Comparison of ENCODE assay signal across 10 cellular contexts in the genomic region with DNA sequence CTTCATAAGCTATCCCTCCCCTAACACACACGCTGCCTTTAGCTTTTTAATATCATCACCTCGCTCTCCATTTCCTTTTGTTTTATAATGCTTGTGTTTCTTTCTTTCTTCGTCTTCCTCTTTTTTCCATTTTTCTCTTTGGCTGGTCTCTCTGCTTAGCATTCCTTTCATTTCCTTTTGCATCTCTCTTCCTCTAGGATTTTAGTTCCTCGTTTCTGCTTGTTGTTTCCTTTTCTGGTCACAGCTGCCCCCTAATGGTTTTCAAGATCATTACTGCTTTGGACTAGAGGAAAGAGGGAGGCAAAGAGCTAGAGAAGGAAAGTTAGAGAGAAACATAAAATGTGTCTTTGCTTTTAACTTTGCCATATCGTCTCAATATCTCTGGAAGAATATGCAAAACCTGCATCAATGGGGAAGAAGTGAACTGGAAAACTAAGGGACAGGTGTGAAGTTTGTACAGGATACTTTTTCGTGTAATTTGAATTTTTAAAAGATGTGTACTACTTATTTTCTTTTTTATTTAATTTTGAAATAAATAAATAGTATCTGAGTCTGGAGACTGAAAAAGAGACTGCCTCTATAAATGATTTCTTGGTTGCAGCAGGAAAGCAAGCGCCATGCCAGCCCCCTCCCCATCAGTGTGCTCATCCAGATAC. TPM values are rescaled to one million over a fixed set of nuclear protein-coding genes. Genes with fewer than 3 reads are reported as not detected.
DNase-seq lines count a peak whose midpoint lies in the region; ATAC-seq and TF ChIP-seq lines count a peak whose summit lies in the region.
"Had no signal": no experiment of that assay in that cellular context is flagged by ENCODE, and none has a peak within 500 bp of the region (broad histone marks: within the 10 kb centered on the region; RNA-seq: fewer than 3 reads in every experiment).

No MANE protein-coding gene starts in this region.

- H3K4me3 Mint-ChIP-seq in activated CD4-positive, alpha-beta T cell treated with anti-CD3 and anti-CD28 coated beads, Interleukin-2, amount 10 ng/mL, durations not matched to agents 24 days and 14 days = no peak overlapping the region
- H3K4me3 Mint-ChIP-seq: activated naive CD4-positive, alpha-beta T cell treated with anti-CD3 and anti-CD28 coated beads, Interleukin-2, amount 50 U/mL, for 24 hours; CD8-positive, alpha-beta memory T cell had no signal

- H3K36me3 Mint-ChIP-seq in activated CD4-positive, alpha-beta T cell treated with anti-CD3 and anti-CD28 coated beads, Interleukin-2, amount 10 ng/mL, durations not matched to agents 24 days and 14 days (ENCODE audit: low read depth) = no peaks in the 10 kb centered on the region
- H3K36me3 Mint-ChIP-seq: activated naive CD4-positive, alpha-beta T cell treated with anti-CD3 and anti-CD28 coated beads, Interleukin-2, amount 50 U/mL, for 24 hours; CD8-positive, alpha-beta memory T cell had no signal

- peak; percentile 93 for TF ChIP-seq CTCF in foreskin keratinocyte (conservative IDR thresholded peaks at IDR 0.05)
- peak; percentile 73 for TF ChIP-seq CTCF in psoas muscle (IDR thresholded peaks at IDR 0.05)

- WGBS in psoas muscle, 3 donors = 39 to 44% (median 42%) methylated on average over 7 of the region's 7 CpGs

- intact Hi-C loops in activated CD4-positive, alpha-beta T cell treated with anti-CD3 and anti-CD28 coated beads, Interleukin-2, amount 10 ng/mL, durations not matched to agents 24 days and 14 days (cut with micrococcal nuclease) = loop anchor here (1.0 kb wide), 1 partner anchor 80 kb away; no protein-coding TSS in a partner anchor
- intact Hi-C loops in psoas muscle (cut with DNase I) = loop anchor here (5.0 to 10.0 kb wide), 4 partner anchors 801 to 1414 kb away; no protein-coding TSS in a partner anchor

- peak; percentile 72 for DNase-seq in activated CD4-positive, alpha-beta T cell treated with anti-CD3 and anti-CD28 coated beads, Interleukin-2, amount 10 ng/mL, durations not matched to agents 24 days and 14 days
- DNase-seq in activated CD4-positive, alpha-beta T cell treated with anti-CD3 and anti-CD28 coated beads for 48 hours = no peak
- DNase-seq in NCI-H1105 treated with DMSO at 0.1 percent for 48 hours (lab: John Stamatoyannopoulos, UW) = peak; percentile 67
- DNase-seq in SKM-1 (lab: John Stamatoyannopoulos, UW; ENCODE audit: unreplicated experiment) = peak; percentile 63
- DNase-seq in foreskin keratinocyte = peak in 1 of 2 donors; percentile 63
- no peak for DNase-seq in psoas muscle
- no peak for DNase-seq in activated naive CD4-positive, alpha-beta T cell treated with anti-CD3 and anti-CD28 coated beads, Interleukin-2, amount 50 U/mL, for 16 hours

- H3K4me1 Mint-ChIP-seq in activated CD4-positive, alpha-beta T cell treated with anti-CD3 and anti-CD28 coated beads, Interleukin-2, amount 10 ng/mL, durations not matched to agents 24 days and 14 days = peaks cover 26% of the 10 kb centered on the region
- H3K4me1 Mint-ChIP-seq: CD8-positive, alpha-beta memory T cell had no signal

- H3K9me3 Mint-ChIP-seq in activated CD4-positive, alpha-beta T cell treated with anti-CD3 and anti-CD28 coated beads, Interleukin-2, amount 10 ng/mL, durations not matched to agents 24 days and 14 days = peaks cover 5% of the 10 kb centered on the region
- H3K9me3 Mint-ChIP-seq: activated naive CD4-positive, alpha-beta T cell treated with anti-CD3 and anti-CD28 coated beads, Interleukin-2, amount 50 U/mL, for 24 hours; CD8-positive, alpha-beta memory T cell had no signal

- H3K27ac Mint-ChIP-seq in activated CD4-positive, alpha-beta T cell treated with anti-CD3 and anti-CD28 coated beads, Interleukin-2, amount 10 ng/mL, durations not matched to agents 24 days and 14 days = no peak overlapping the region
- H3K27ac Mint-ChIP-seq: activated naive CD4-positive, alpha-beta T cell treated with anti-CD3 and anti-CD28 coated beads, Interleukin-2, amount 50 U/mL, for 24 hours; CD8-positive, alpha-beta memory T cell had no signal

- H3K27me3 Mint-ChIP-seq in activated CD4-positive, alpha-beta T cell treated with anti-CD3 and anti-CD28 coated beads, Interleukin-2, amount 10 ng/mL, durations not matched to agents 24 days and 14 days = peaks cover 15% of the 10 kb centered on the region

- H3K36me3 ChIP-seq in psoas muscle (ENCODE audit: insufficient read depth in 1 of 2, low read depth in 1 of 2) = no peaks in the 10 kb centered on the region

- no peak for ATAC-seq in foreskin keratinocyte
- ATAC-seq in psoas muscle = peak in 1 of 4 donors; percentile 67
- no peak for ATAC-seq in HG02885 (IDR thresholded peaks at IDR 0.05; ENCODE audit: poor library complexity, unreplicated experiment)

- H3K27ac ChIP-seq in foreskin keratinocyte = no peak overlapping the region
- H3K27ac ChIP-seq in psoas muscle = no peak overlapping the region

- no peaks in the 10 kb centered on the region for H3K9me3 ChIP-seq in psoas muscle

- H3K4me1 ChIP-seq in foreskin keratinocyte (peaks cover 21% of the 10 kb centered on the region), psoas muscle (no peaks in the 10 kb centered on the region)

- H3K27me3 ChIP-seq in foreskin keratinocyte (no peaks in the 10 kb centered on the region), psoas muscle (ENCODE audit: insufficient read depth in 3 of 3, low read length in 2 of 3) (peaks cover 4 to 11% (median 7%) of the 10 kb centered on the region in 3 donors)

- no peak overlapping the region for H3K4me3 ChIP-seq in psoas muscle

RNA-seq across cellular contexts. Expression of gene NRP2, which starts 6.3 kb away (rescaled TPM):
- total RNA-seq in activated CD4-positive, alpha-beta T cell treated with anti-CD3 and anti-CD28 coated beads, Interleukin-2, amount 10 ng/mL, durations not matched to agents 24 days and 14 days = 61.0 and 64.4 TPM in 2 replicates
- total RNA-seq in foreskin keratinocyte (32.9 and 33.0 TPM in 2 replicates), psoas muscle (1 to 10 TPM; 2.4 to 6.9 (median 5.9) TPM)
- polyA plus RNA-seq in foreskin keratinocyte (9.5 and 13.2 TPM in 2 replicates), psoas muscle (1 to 10 TPM in 1 of 3 donors, under 1 TPM in 2; 0.67 to 1.4 (median 0.77) TPM)
- polyA plus RNA-seq: CD8-positive, alpha-beta memory T cell had no signal

Comparison
In these comparisons a context has a peak if more than half of its experiments do, and no peak if none do; other contexts are left out.
1. DNase-seq: peak in activated CD4-positive, alpha-beta T cell treated with anti-CD3 and anti-CD28 coated beads, Interleukin-2, amount 10 ng/mL, durations not matched to agents 24 days and 14 days (single experiment), NCI-H1105 treated with DMSO at 0.1 percent for 48 hours (single experiment) and SKM-1 (single experiment); none in activated CD4-positive, alpha-beta T cell treated with anti-CD3 and anti-CD28 coated beads for 48 hours (single experiment), psoas muscle (0 of 2) and activated naive CD4-positive, alpha-beta T cell treated with anti-CD3 and anti-CD28 coated beads, Interleukin-2, amount 50 U/mL, for 16 hours (single experiment).